ENCODE assay signal across 20 cellular contexts in the genomic region with DNA sequence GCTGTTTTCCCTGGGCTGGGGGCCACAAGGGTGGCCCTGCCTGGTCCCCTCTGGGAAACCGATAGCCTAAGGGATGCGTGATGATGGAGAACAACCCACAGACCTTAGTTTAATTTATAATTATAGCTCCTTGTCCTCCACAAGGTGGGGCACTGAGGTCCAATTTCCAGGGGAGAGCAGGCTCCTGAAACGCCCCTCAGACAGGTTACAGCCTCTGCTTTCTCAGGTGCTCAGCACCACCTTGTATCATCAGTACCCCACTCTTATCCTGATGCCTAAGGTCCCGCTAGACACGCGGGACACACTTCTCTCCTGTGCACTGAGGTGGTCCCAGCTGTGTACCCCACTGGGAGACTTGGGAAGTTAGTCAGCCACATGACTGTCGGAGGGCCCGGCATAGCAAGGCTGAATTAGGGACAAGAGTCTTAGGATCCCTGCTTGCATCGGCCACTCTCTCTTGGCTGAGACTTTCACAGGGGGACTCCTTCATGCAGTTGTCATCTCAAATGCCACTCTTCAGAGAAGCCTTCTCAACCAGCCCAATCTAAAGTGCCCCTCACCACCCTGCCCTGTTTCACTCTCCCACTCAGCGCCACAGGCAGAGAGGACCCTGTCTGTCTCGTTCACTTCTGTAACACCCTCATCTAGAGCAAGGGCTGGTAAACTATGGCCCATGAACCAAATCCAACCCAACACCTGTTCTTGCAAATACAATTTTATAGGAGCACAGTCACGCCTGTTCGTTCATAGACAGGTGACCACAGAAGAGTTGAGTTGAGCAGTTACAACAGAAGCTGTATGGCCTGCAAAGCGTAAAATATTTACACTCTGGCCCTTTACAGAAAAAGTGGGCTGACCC. TPM values are rescaled to one million over a fixed set of nuclear protein-coding genes. Genes with fewer than 3 reads are reported as not detected.
"Had no signal": no experiment of that assay in that cellular context is flagged by ENCODE, and none has a peak within 500 bp of the region (broad histone marks: within the 10 kb centered on the region; RNA-seq: fewer than 3 reads in every experiment).

No MANE protein-coding gene starts in this region.

- ATAC-seq: esophagus mucosa; naive thymus-derived CD4-positive, alpha-beta T cell had no signal

- H3K27ac Mint-ChIP-seq: activated naive CD8-positive, alpha-beta T cell had no signal

- H3K27ac ChIP-seq: brain microvascular endothelial cell, right atrium auricular region, transverse colon had no signal

- H3K4me1 ChIP-seq: right atrium auricular region had no signal

- DNase-seq: activated CD4-positive, alpha-beta T cell treated with anti-CD3 and anti-CD28 coated beads, Interleukin-2, amount 50 U/mL, for 1 hour; activated effector memory CD4-positive, alpha-beta T cell treated with anti-CD3 and anti-CD28 coated beads, Interleukin-2, amount 50 U/mL, for 16 hours; anterior cingulate cortex; brain microvascular endothelial cell; islet precursor cell; naive thymus-derived CD4-positive, alpha-beta T cell; nucleus accumbens; posterior cingulate gyrus; stimulated activated CD4-positive, alpha-beta T cell treated with anti-CD3 and anti-CD28 coated beads, Interleukin-15, amount 100 ng/mL, for 24 hours; stimulated activated CD4-positive, alpha-beta T cell treated with anti-CD3 and anti-CD28 coated beads, Interleukin-4, amount 100 ng/mL, for 24 hours; stimulated activated naive CD4-positive, alpha-beta T cell treated with Interleukin-2 at 50 U/mL for 16 hours; substantia nigra; SW 1271; transverse colon had no signal

- H3K9me3 ChIP-seq: right atrium auricular region, transverse colon had no signal

- H3K4me3 Mint-ChIP-seq: activated naive CD8-positive, alpha-beta T cell; naive thymus-derived CD4-positive, alpha-beta T cell had no signal

- H3K9me3 Mint-ChIP-seq: naive thymus-derived CD4-positive, alpha-beta T cell had no signal

- H3K27me3 Mint-ChIP-seq: activated naive CD8-positive, alpha-beta T cell; naive thymus-derived CD4-positive, alpha-beta T cell had no signal

- H3K4me3 ChIP-seq: lung, right atrium auricular region, skin epidermis, transverse colon had no signal

- H3K27me3 ChIP-seq: brain microvascular endothelial cell, right atrium auricular region, transverse colon had no signal

RNA-seq across cellular contexts. Expression of a gene that starts 20.4 kb away (rescaled TPM):
- total RNA-seq: mononuclear cell; naive thymus-derived CD4-positive, alpha-beta T cell; transverse colon had no signal
